Comparison of ENCODE assay signal across 23 cellular contexts in the genomic region with DNA sequence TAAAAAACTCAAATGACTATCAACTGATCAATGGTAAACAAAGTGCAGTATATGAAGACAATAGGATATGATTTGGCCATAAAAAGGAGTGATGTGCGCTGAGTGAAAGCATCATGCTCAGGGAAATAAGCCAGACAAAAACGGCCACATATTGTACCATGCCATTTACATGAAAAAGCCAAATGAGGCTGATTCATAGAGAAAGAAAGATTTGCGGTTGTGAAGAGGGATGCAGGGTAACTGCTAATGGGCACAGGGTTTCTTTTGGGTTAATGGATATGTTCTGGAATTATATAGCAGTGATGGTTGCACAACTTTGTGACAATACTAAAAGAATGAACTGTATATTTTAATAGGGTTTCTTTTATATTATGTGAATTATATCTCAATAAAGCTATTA.
"Had no signal": no experiment of that assay in that cellular context is flagged by ENCODE, and none has a peak within 500 bp of the region (broad histone marks: within the 10 kb centered on the region; RNA-seq: fewer than 3 reads in every experiment).

No MANE protein-coding gene starts in this region.

- H3K9me3 ChIP-seq: esophagus muscularis mucosa, gastroesophageal sphincter, heart left ventricle, left ventricle myocardium inferior, lower lobe of right lung, mucosa of descending colon had no signal

- H3K4me3 Mint-ChIP-seq: immature natural killer cell, mesothelial cell of epicardium, naive B cell had no signal

- H3K27me3 Mint-ChIP-seq: naive B cell had no signal

- ATAC-seq: foreskin keratinocyte, gastroesophageal sphincter, heart left ventricle, left colon, left lobe of liver, lower lobe of right lung, mucosa of descending colon had no signal

- H3K4me1 Mint-ChIP-seq: mesothelial cell of epicardium, naive B cell had no signal

- H3K36me3 ChIP-seq: esophagus muscularis mucosa, gastroesophageal sphincter, heart left ventricle, left ventricle myocardium inferior, lower lobe of right lung had no signal

- H3K9me3 Mint-ChIP-seq: immature natural killer cell, mesothelial cell of epicardium, naive B cell had no signal

- H3K4me1 ChIP-seq: esophagus muscularis mucosa, foreskin keratinocyte, gastroesophageal sphincter, heart left ventricle, left ventricle myocardium inferior, lower lobe of right lung had no signal

- H3K27ac ChIP-seq: coronary artery, dorsolateral prefrontal cortex, esophagus muscularis mucosa, foreskin keratinocyte, gastroesophageal sphincter, heart left ventricle, hepatocyte, left ventricle myocardium inferior, lower lobe of right lung had no signal

- H3K36me3 Mint-ChIP-seq: mesothelial cell of epicardium, naive B cell had no signal

- DNase-seq: dermis blood vessel endothelial cell; dorsolateral prefrontal cortex; effector CD4-positive, alpha-beta T cell; effector memory CD4-positive, alpha-beta T cell; foreskin keratinocyte; heart left ventricle; hypothalamus; immature natural killer cell; islet precursor cell; kidney; kidney glomerular epithelial cell; left colon; left ventricle myocardium inferior; lower lobe of right lung; mesenchymal stem cell; mucosa of descending colon; naive B cell had no signal

- H3K27ac Mint-ChIP-seq: immature natural killer cell, mesothelial cell of epicardium had no signal

- H3K27me3 ChIP-seq: dorsolateral prefrontal cortex, esophagus muscularis mucosa, foreskin keratinocyte, gastroesophageal sphincter, heart left ventricle, hepatocyte had no signal

- H3K4me3 ChIP-seq: coronary artery, dorsolateral prefrontal cortex, esophagus muscularis mucosa, gastroesophageal sphincter, heart left ventricle, hepatocyte, left ventricle myocardium inferior, lower lobe of right lung, mucosa of descending colon had no signal
